Comparison of ENCODE assay signal across 26 cellular contexts in genomic region chr6:125824946-125825786, GRCh38. TPM values are rescaled to one million over a fixed set of nuclear protein-coding genes. Genes with fewer than 3 reads are reported as not detected.
DNase-seq lines count a peak whose midpoint lies in the region; ATAC-seq, FAIRE-seq and TF ChIP-seq lines count a peak whose summit lies in the region.
"Had no signal": no experiment of that assay in that cellular context is flagged by ENCODE, and none has a peak within 500 bp of the region (broad histone marks: within the 10 kb centered on the region; RNA-seq: fewer than 3 reads in every experiment).

No MANE protein-coding gene starts in this region.

- H4K20me1 ChIP-seq in mammary epithelial cell (ENCODE audit: insufficient read depth, low read length): no peaks in the 10 kb centered on the region
- H4K20me1 ChIP-seq in SK-N-SH (ENCODE audit: insufficient read depth): no peaks in the 10 kb centered on the region

- CTCF ChIA-PET in mammary epithelial cell (lab: Charles Lee; ENCODE audit: low non-redundant PET): no interaction called here
- CTCF ChIA-PET in SK-N-SH (lab: Yijun Ruan, JAX): interaction anchor here (1.0 to 4.8 kb wide), 5 partner anchors 13 to 1691 kb away, joined by 3 to 31 read pairs (median 4); partner anchors contain the start of gene NCOA7
- CTCF ChIA-PET in activated CD8-positive, alpha-beta T cell treated with anti-CD3 and anti-CD28 coated beads, Interleukin-2, amount 10 ng/mL, durations not matched to agents 7 days and 5 days (lab: Charles Lee): interaction anchor here (2.2 kb wide), 1 partner anchor 34 kb away, joined by 7 read pairs; the partner anchor contains the start of gene NCOA7

- no peak overlapping the region for H2AFZ ChIP-seq in mammary epithelial cell (ENCODE audit: low read depth, low read length)
- H2AFZ ChIP-seq in SK-N-SH (ENCODE audit: low read depth): no peak overlapping the region
- H2AFZ ChIP-seq: neural progenitor cell, parathyroid adenoma had no signal

- H3K27me3 ChIP-seq in mammary epithelial cell (ENCODE audit: insufficient read depth, low read length) (no peaks in the 10 kb centered on the region), breast epithelium (no peaks in the 10 kb centered on the region), SK-N-SH (ENCODE audit: insufficient read depth) (no peaks in the 10 kb centered on the region)
- H3K27me3 ChIP-seq: neural progenitor cell, spleen, upper lobe of left lung had no signal

- H3K9me3 Mint-ChIP-seq in mesothelial cell of epicardium: peaks cover 4% of the 10 kb centered on the region
- H3K9me3 Mint-ChIP-seq in activated CD8-positive, alpha-beta T cell treated with anti-CD3 and anti-CD28 coated beads, Interleukin-2, amount 10 ng/mL, durations not matched to agents 7 days and 5 days (ENCODE audit: insufficient read depth): no peaks in the 10 kb centered on the region
- H3K9me3 Mint-ChIP-seq: activated naive CD4-positive, alpha-beta T cell treated with anti-CD3 and anti-CD28 coated beads for 36 hours; activated T-helper 1 cell treated with anti-CD3 and anti-CD28 coated beads, Interleukin-12 subunit alpha, Interleukin-12 subunit beta, Interleukin-2, Interleukin-4 antibody, amounts not matched to agents 30 ng/mL and 10 ng/mL and 1 ng/mL, durations not matched to agents 14 hours and 24 hours and 36 hours; neural progenitor cell had no signal

- TF ChIP-seq CTCF in mammary epithelial cell (conservative IDR thresholded peaks at IDR 0.05 in 1 of 2, IDR thresholded peaks at IDR 0.05 in 1 of 2; ENCODE audit: extremely low read depth in 1 of 2, insufficient read depth in 1 of 2, low read depth in 1 of 2, low read length in 2 of 2) (no peak), breast epithelium (IDR thresholded peaks at IDR 0.05) (no peak), D721Med (IDR thresholded peaks at IDR 0.05; ENCODE audit: insufficient read depth, missing control alignments) (no peak), SK-N-SH (IDR thresholded peaks at IDR 0.05) (no peak), mesothelial cell of epicardium (IDR thresholded peaks at IDR 0.05; ENCODE audit: unreplicated experiment) (no peak)

- H3K79me2 ChIP-seq in mammary epithelial cell (ENCODE audit: insufficient read depth, low read length) (peaks cover 4% of the 10 kb centered on the region), SK-N-SH (ENCODE audit: insufficient read depth) (no peaks in the 10 kb centered on the region)
- H3K79me2 ChIP-seq: parathyroid adenoma had no signal

- TF ChIP-seq POLR2A in breast epithelium (IDR thresholded peaks at IDR 0.05): no peak

- peak overlapping the region; percentile 68 for H3K27ac Mint-ChIP-seq in mesothelial cell of epicardium
- no peak overlapping the region for H3K27ac Mint-ChIP-seq in activated CD8-positive, alpha-beta T cell treated with anti-CD3 and anti-CD28 coated beads, Interleukin-2, amount 10 ng/mL, durations not matched to agents 7 days and 5 days
- H3K27ac Mint-ChIP-seq: activated naive CD4-positive, alpha-beta T cell treated with anti-CD3 and anti-CD28 coated beads for 36 hours; activated T-helper 1 cell treated with anti-CD3 and anti-CD28 coated beads, Interleukin-12 subunit alpha, Interleukin-12 subunit beta, Interleukin-2, Interleukin-4 antibody, amounts not matched to agents 30 ng/mL and 10 ng/mL and 1 ng/mL, durations not matched to agents 14 hours and 24 hours and 36 hours; neural progenitor cell had no signal

- intact Hi-C loops in mammary epithelial cell (cut with micrococcal nuclease): no loop called here
- intact Hi-C loops in breast epithelium (cut with DNase I; ENCODE audit: low total_unique reads): no loop called here

- H3K9me2 ChIP-seq in SK-N-SH: no peaks in the 10 kb centered on the region

- peaks cover 4% of the 10 kb centered on the region for H3F3A ChIP-seq in SK-N-SH (replicated peaks; ENCODE audit: insufficient read depth)

- H3K4me3 Mint-ChIP-seq in mesothelial cell of epicardium: no peak overlapping the region
- no peak overlapping the region for H3K4me3 Mint-ChIP-seq in activated CD8-positive, alpha-beta T cell treated with anti-CD3 and anti-CD28 coated beads, Interleukin-2, amount 10 ng/mL, durations not matched to agents 7 days and 5 days
- H3K4me3 Mint-ChIP-seq: activated naive CD4-positive, alpha-beta T cell treated with anti-CD3 and anti-CD28 coated beads for 36 hours; activated T-helper 1 cell treated with anti-CD3 and anti-CD28 coated beads, Interleukin-12 subunit alpha, Interleukin-12 subunit beta, Interleukin-2, Interleukin-4 antibody, amounts not matched to agents 30 ng/mL and 10 ng/mL and 1 ng/mL, durations not matched to agents 14 hours and 24 hours and 36 hours; neural progenitor cell had no signal

- FAIRE-seq in D721Med (lab: Jason Lieb, UNC): peak; percentile 21
- FAIRE-seq: GM12892 had no signal

- no peaks in the 10 kb centered on the region for H3K27me3 Mint-ChIP-seq in mesothelial cell of epicardium (ENCODE audit: low read depth)
- no peaks in the 10 kb centered on the region for H3K27me3 Mint-ChIP-seq in activated CD8-positive, alpha-beta T cell treated with anti-CD3 and anti-CD28 coated beads, Interleukin-2, amount 10 ng/mL, durations not matched to agents 7 days and 5 days (ENCODE audit: low read depth)

- H3K9me3 ChIP-seq in mammary epithelial cell (replicated peaks; ENCODE audit: insufficient read depth, low read length): no peaks in the 10 kb centered on the region
- H3K9me3 ChIP-seq in breast epithelium: no peaks in the 10 kb centered on the region
- no peaks in the 10 kb centered on the region for H3K9me3 ChIP-seq in SK-N-SH
- H3K9me3 ChIP-seq: spleen, upper lobe of left lung had no signal

- peaks cover 23% of the 10 kb centered on the region for H3K4me1 Mint-ChIP-seq in mesothelial cell of epicardium
- H3K4me1 Mint-ChIP-seq in activated CD8-positive, alpha-beta T cell treated with anti-CD3 and anti-CD28 coated beads, Interleukin-2, amount 10 ng/mL, durations not matched to agents 7 days and 5 days (ENCODE audit: low read depth): peaks cover 23% of the 10 kb centered on the region
- H3K4me1 Mint-ChIP-seq: neural progenitor cell had no signal

- in situ Hi-C loops in mammary epithelial cell (cut with MboI; ENCODE audit: low sequenced_read_pairs in 2 of 2): no loop called here

- BruUV-seq in mammary epithelial cell (replicated peaks; lab: Mats Ljungman, UMichigan): no TSS peak

- no peak for DNase-seq in mammary epithelial cell
- no peak for DNase-seq in breast epithelium (ENCODE audit: low spot score in 2 of 2)
- DNase-seq in D721Med (ENCODE audit: insufficient read length, low spot score): no peak
- peak; percentile 50 for DNase-seq in SK-N-SH
- DNase-seq in mesothelial cell of epicardium (ENCODE audit: low spot score in 2 of 2, unreplicated experiment in 2 of 2): no peak
- DNase-seq in activated CD8-positive, alpha-beta T cell treated with anti-CD3 and anti-CD28 coated beads, Interleukin-2, amount 10 ng/mL, durations not matched to agents 7 days and 5 days: no peak
- no peak for DNase-seq in effector CD4-positive, alpha-beta T cell
- DNase-seq: activated naive CD4-positive, alpha-beta T cell treated with anti-CD3 and anti-CD28 coated beads for 36 hours; amniotic stem cell; effector CD8-positive, alpha-beta T cell; head of caudate nucleus; Kasumi-1; kidney glomerular epithelial cell; NCI-H187; NCI-H446; spleen; substantia nigra; T1000; upper lobe of left lung; WERI-Rb-1 had no signal

- 82% methylated on average over 8 of the region's 8 CpGs for WGBS in mammary epithelial cell (ENCODE audit: low coverage, missing lambda C conversion rate)
- WGBS in SK-N-SH (ENCODE audit: low lambda C conversion rate): 59% methylated on average over 8 of the region's 8 CpGs

- H3K9ac ChIP-seq in mammary epithelial cell (ENCODE audit: insufficient read depth, low read length) (no peak overlapping the region), SK-N-SH (no peak overlapping the region)
- H3K9ac ChIP-seq: neural progenitor cell, parathyroid adenoma had no signal

- peaks cover 6% of the 10 kb centered on the region for H3K4me1 ChIP-seq in mammary epithelial cell (ENCODE audit: insufficient read depth, low read length)
- H3K4me1 ChIP-seq in breast epithelium: no peaks in the 10 kb centered on the region
- peaks cover 6 to 33% of the 10 kb centered on the region in 2 experiments; a peak in 3 of 4 replicates for H3K4me1 ChIP-seq in SK-N-SH (ENCODE audit: control insufficient read depth in 1 of 2, insufficient read depth in 2 of 2, low read depth in 1 of 2, low read length in 1 of 2)
- H3K4me1 ChIP-seq: neural progenitor cell, parathyroid adenoma had no signal

- H3K27ac ChIP-seq in mammary epithelial cell (ENCODE audit: insufficient read depth, low read depth, low read length): no peak overlapping the region
- peak overlapping the region in 1 of 2 donors; percentile 4 for H3K27ac ChIP-seq in breast epithelium
- H3K27ac ChIP-seq in SK-N-SH (ENCODE audit: low read depth in 2 of 2, low read length in 1 of 2): peak overlapping the region; percentile 20 to 79; a peak in 3 of 4 replicates
- H3K27ac ChIP-seq: epithelial cell of prostate, neural progenitor cell, parathyroid adenoma, spleen, upper lobe of left lung, WERI-Rb-1 had no signal

- H3K36me3 ChIP-seq in mammary epithelial cell (ENCODE audit: insufficient read depth, low read length) (no peaks in the 10 kb centered on the region), breast epithelium (no peaks in the 10 kb centered on the region), SK-N-SH (replicated peaks in 1 of 2; ENCODE audit: control insufficient read depth in 1 of 2, insufficient read depth in 2 of 2, low read length in 1 of 2) (peaks cover 10 to 13% of the 10 kb centered on the region in 2 experiments)
- H3K36me3 ChIP-seq: neural progenitor cell, WERI-Rb-1 had no signal

- H3K4me2 ChIP-seq in mammary epithelial cell (ENCODE audit: insufficient read depth, low read depth, low read length) (peak overlapping the region; percentile 9), SK-N-SH (no peak overlapping the region)
- H3K4me2 ChIP-seq: neural progenitor cell had no signal

- peaks cover 11% of the 10 kb centered on the region for H3K36me3 Mint-ChIP-seq in mesothelial cell of epicardium
- H3K36me3 Mint-ChIP-seq in activated CD8-positive, alpha-beta T cell treated with anti-CD3 and anti-CD28 coated beads, Interleukin-2, amount 10 ng/mL, durations not matched to agents 7 days and 5 days (ENCODE audit: low read depth): peaks cover 24% of the 10 kb centered on the region
- H3K36me3 Mint-ChIP-seq: neural progenitor cell had no signal

- no peak for ATAC-seq in activated CD8-positive, alpha-beta T cell treated with anti-CD3 and anti-CD28 coated beads, Interleukin-2, amount 10 ng/mL, durations not matched to agents 7 days and 5 days
- ATAC-seq: HCT116 had no signal

- TF ChIP-seq EP300 in SK-N-SH (IDR thresholded peaks at IDR 0.05; ENCODE audit: borderline replicate concordance in 1 of 2, low read depth in 1 of 2, low read length in 1 of 2): peak in 1 of 2 experiments; percentile 98; a peak in 2 of 4 replicates

- dilution Hi-C loops in mammary epithelial cell (cut with HindIII; ENCODE audit: low sequenced_read_pairs): no loop called here

- POLR2A ChIA-PET in SK-N-SH (lab: Yijun Ruan, JAX): interaction anchor here (0.6 to 1.7 kb wide), 3 partner anchors 9 to 161 kb away, joined by 4 to 14 read pairs (median 4); partner anchors contain the start of genes NCOA7 and TRMT11
- POLR2A ChIA-PET in activated CD8-positive, alpha-beta T cell treated with anti-CD3 and anti-CD28 coated beads, Interleukin-2, amount 10 ng/mL, durations not matched to agents 7 days and 5 days (lab: Charles Lee): no interaction called here

- H3K4me3 ChIP-seq in mammary epithelial cell (replicated peaks in 1 of 3; ENCODE audit: insufficient read depth in 1 of 3, low read depth in 2 of 3, low read length in 3 of 3): no peak overlapping the region
- H3K4me3 ChIP-seq in breast epithelium: no peak overlapping the region
- no peak overlapping the region for H3K4me3 ChIP-seq in SK-N-SH (ENCODE audit: low read depth in 2 of 2, low read length in 1 of 2)
- H3K4me3 ChIP-seq: neural progenitor cell, spleen, upper lobe of left lung had no signal

- peak; percentile 50 for TF ChIP-seq RAD21 in SK-N-SH (IDR thresholded peaks at IDR 0.05; ENCODE audit: low read length)

RNA-seq across cellular contexts. Expression of gene NCOA7, which starts 34.4 kb away (rescaled TPM):
- total RNA-seq in mammary epithelial cell: 10 to 100 TPM; 29.0 to 29.1 TPM
- polyA plus RNA-seq in mammary epithelial cell: 10.5 TPM
- polyA minus RNA-seq in mammary epithelial cell: 55.3 TPM
- 10 to 100 TPM; 62.6 to 94.7 (median 82.4) TPM for total RNA-seq in breast epithelium
- 16.3 and 19.6 TPM in 2 replicates for polyA plus RNA-seq in SK-N-SH (2012; rRNA removed)
- polyA plus RNA-seq in SK-N-SH (2012; cell fraction: cytosol; rRNA removed): 14.9 and 19.5 TPM in 2 replicates
- 26.4 and 30.5 TPM in 2 replicates for polyA plus RNA-seq in SK-N-SH (2012; cell fraction: nucleus; rRNA removed)
- total RNA-seq in mesothelial cell of epicardium: 43.5 to 52.4 TPM (median 45.7 TPM) in 3 replicates
- total RNA-seq in activated CD8-positive, alpha-beta T cell treated with anti-CD3 and anti-CD28 coated beads, Interleukin-2, amount 10 ng/mL, durations not matched to agents 7 days and 5 days: 10 to 100 TPM; 27.8 to 31.7 TPM
